18 cellular contexts compared by ENCODE assay signal in the genomic region with DNA sequence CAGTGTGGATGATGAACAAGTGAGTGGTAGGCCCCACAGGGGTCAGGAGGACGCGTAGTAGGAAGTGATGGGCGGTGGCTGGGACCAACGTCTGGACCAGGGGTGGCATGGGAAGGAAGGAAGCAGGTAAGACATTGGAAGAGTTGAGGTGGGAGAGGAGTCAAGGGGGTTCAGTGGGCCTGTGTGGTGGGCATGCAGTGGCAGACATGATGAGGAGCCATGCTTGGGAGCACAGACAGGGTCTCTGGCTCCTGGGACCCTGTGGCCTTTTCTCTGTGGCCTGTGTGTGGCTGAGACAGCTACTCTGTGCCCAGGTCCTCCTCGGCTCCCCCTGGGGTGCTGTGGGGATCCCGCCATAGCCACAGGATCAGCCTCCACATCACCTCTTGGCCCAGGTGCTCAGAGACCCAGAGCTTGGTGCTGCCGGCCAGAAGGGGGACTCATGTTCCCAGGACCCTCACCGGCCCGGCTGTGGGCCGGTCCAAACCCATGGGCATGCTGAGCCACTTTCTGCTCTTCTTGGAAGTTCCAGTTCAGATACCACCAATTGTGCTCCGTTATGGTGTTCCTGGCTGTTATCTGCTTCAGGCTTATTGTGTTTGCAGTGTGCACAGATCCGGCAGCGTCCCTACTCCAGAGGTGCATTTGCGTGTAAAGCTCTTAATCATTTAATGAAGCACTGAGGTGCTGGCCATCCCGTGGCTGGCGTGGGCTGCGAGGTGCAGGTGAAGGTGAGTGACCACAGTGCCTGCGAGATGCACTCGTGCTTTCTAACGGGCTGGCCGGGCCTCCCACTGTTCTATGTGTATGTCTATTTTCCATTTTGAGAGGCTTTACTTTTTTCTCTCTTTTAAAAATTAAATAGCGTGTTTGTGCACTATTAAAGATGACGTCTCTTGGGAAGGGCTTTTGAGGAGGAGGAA.
A peak's percentile ranks its signal among the peaks of the same experiment; 100 is the strongest.
DNase-seq lines count a peak whose midpoint lies in the region; ATAC-seq and TF ChIP-seq lines count a peak whose summit lies in the region.
"Had no signal": no experiment of that assay in that cellular context is flagged by ENCODE, and none has a peak within 500 bp of the region (broad histone marks: within the 10 kb centered on the region; RNA-seq: fewer than 3 reads in every experiment).

No MANE protein-coding gene starts in this region.

- H4K91ac ChIP-seq in neuronal stem cell (ENCODE audit: low read depth, low read length, poor library complexity), result no peak overlapping the region

- peaks cover 1% of the 10 kb centered on the region for H3K79me1 ChIP-seq in neuronal stem cell (ENCODE audit: low read depth, low read length)

- peak overlapping the region; percentile 81 for H2AK5ac ChIP-seq in neuronal stem cell (ENCODE audit: low read depth, low read length)

- no peak overlapping the region for H3K27ac Mint-ChIP-seq in activated CD8-positive, alpha-beta memory T cell treated with anti-CD3 and anti-CD28 coated beads, Interleukin-2, amount 10 ng/mL, durations not matched to agents 7 days and 5 days
- no peak overlapping the region for H3K27ac Mint-ChIP-seq in stimulated activated effector memory CD8-positive, alpha-beta T cell treated with anti-CD3 and anti-CD28 coated beads, Interleukin-12 subunit alpha, Interleukin-12 subunit beta, amount 100 ng/mL, for 72 hours
- H3K27ac Mint-ChIP-seq: H9 had no signal

- intact Hi-C loops in vagina (cut with DNase I) (no loop called here), thyroid gland (cut with DNase I) (no loop called here)

- ATAC-seq in activated CD8-positive, alpha-beta memory T cell treated with anti-CD3 and anti-CD28 coated beads, Interleukin-2, amount 10 ng/mL, durations not matched to agents 7 days and 5 days, result no peak
- ATAC-seq in stimulated activated effector memory CD8-positive, alpha-beta T cell treated with anti-CD3 and anti-CD28 coated beads, Interleukin-12 subunit alpha, Interleukin-12 subunit beta, amount 100 ng/mL, for 72 hours, result peak; percentile 29
- ATAC-seq: GM12878 had no signal

- no peaks in the 10 kb centered on the region for H3K4me1 ChIP-seq in neuronal stem cell (ENCODE audit: control insufficient read depth in 2 of 2, insufficient read depth in 1 of 2, low read depth in 1 of 2, low read length in 2 of 2)
- H3K4me1 ChIP-seq in vagina, result no peaks in the 10 kb centered on the region
- peaks cover 0 to 6% of the 10 kb centered on the region in 2 donors for H3K4me1 ChIP-seq in thyroid gland
- no peaks in the 10 kb centered on the region for H3K4me1 ChIP-seq in HAP-1

- H2BK120ac ChIP-seq in neuronal stem cell (ENCODE audit: low read depth, low read length), result no peak overlapping the region

- H2BK12ac ChIP-seq in neuronal stem cell (ENCODE audit: low read length), result no peak overlapping the region

- H3K27me3 ChIP-seq in neuronal stem cell (ENCODE audit: control insufficient read depth in 3 of 3, insufficient read depth in 3 of 3, low read depth in 1 of 3, low read length in 3 of 3) (peaks cover 0 to 18% (median 0%) of the 10 kb centered on the region in 3 experiments), vagina (no peaks in the 10 kb centered on the region), thyroid gland (no peaks in the 10 kb centered on the region), HAP-1 (ENCODE audit: low read depth) (peaks cover 12% of the 10 kb centered on the region)
- H3K27me3 ChIP-seq: BLaER1 had no signal

- DNase-seq in activated CD8-positive, alpha-beta memory T cell treated with anti-CD3 and anti-CD28 coated beads for 24 hours, result peak; percentile 21
- DNase-seq in activated CD8-positive, alpha-beta memory T cell treated with anti-CD3 and anti-CD28 coated beads, Interleukin-2, amount 10 ng/mL, durations not matched to agents 7 days and 5 days, result no peak
- no peak for DNase-seq in neuronal stem cell (ENCODE audit: low spot score)
- DNase-seq in stimulated activated effector memory CD8-positive, alpha-beta T cell treated with anti-CD3 and anti-CD28 coated beads, Interleukin-12 subunit alpha, Interleukin-12 subunit beta, amount 100 ng/mL, for 72 hours (ENCODE audit: low spot score in 2 of 2), result no peak
- DNase-seq in vagina (ENCODE audit: extremely low spot score in 2 of 2), result peak; percentile 65 to 85
- no peak for DNase-seq in thyroid gland
- no peak for DNase-seq in HAP-1 (ENCODE audit: low spot score in 2 of 2)
- DNase-seq in DMS53 (lab: John Stamatoyannopoulos, UW), result no peak
- DNase-seq: 8988T; CD4-positive, alpha-beta memory T cell; DMS153; DMS79 treated with DMSO at 0.1 percent for 48 hours; GF-D8; H9 had no signal

- H2BK5ac ChIP-seq in neuronal stem cell (ENCODE audit: low read length), result no peak overlapping the region

- in situ Hi-C loops in HAP-1 (cut with MboI; ENCODE audit: low sequenced_read_pairs), result no loop called here

- TF ChIP-seq CTCF in vagina (IDR thresholded peaks at IDR 0.05) (no peak), thyroid gland (IDR thresholded peaks at IDR 0.05) (no peak)

- no peaks in the 10 kb centered on the region for H3K9me3 Mint-ChIP-seq in activated CD8-positive, alpha-beta memory T cell treated with anti-CD3 and anti-CD28 coated beads, Interleukin-2, amount 10 ng/mL, durations not matched to agents 7 days and 5 days (ENCODE audit: low read depth)
- no peaks in the 10 kb centered on the region for H3K9me3 Mint-ChIP-seq in stimulated activated effector memory CD8-positive, alpha-beta T cell treated with anti-CD3 and anti-CD28 coated beads, Interleukin-12 subunit alpha, Interleukin-12 subunit beta, amount 100 ng/mL, for 72 hours

- H2BK15ac ChIP-seq in neuronal stem cell (ENCODE audit: low read length), result no peak overlapping the region

- H4K8ac ChIP-seq in neuronal stem cell (ENCODE audit: low read depth, low read length), result no peak overlapping the region

- H2AFZ ChIP-seq in neuronal stem cell (ENCODE audit: low read length), result no peak overlapping the region

- WGBS in neuronal stem cell (ENCODE audit: extremely low coverage in 2 of 2, insufficient read length in 2 of 2, insufficient replicate concordance in 1 of 2), 2 donors, result no CpG with 5 or more reads among the region's 23 CpGs
- WGBS in thyroid gland, 2 donors, result 89 to 91% methylated on average over 19 to 21 of the region's 23 CpGs

- no peaks in the 10 kb centered on the region for H3K36me3 ChIP-seq in neuronal stem cell (replicated peaks in 1 of 2; ENCODE audit: control insufficient read depth in 2 of 2, insufficient read depth in 2 of 2, low read length in 2 of 2)
- no peaks in the 10 kb centered on the region for H3K36me3 ChIP-seq in vagina
- no peaks in the 10 kb centered on the region for H3K36me3 ChIP-seq in thyroid gland
- H3K36me3 ChIP-seq in HAP-1 (replicated peaks), result no peaks in the 10 kb centered on the region
- H3K36me3 ChIP-seq: BLaER1 had no signal

- no peak overlapping the region for H3K27ac ChIP-seq in neuronal stem cell (replicated peaks; ENCODE audit: low read length)
- no peak overlapping the region for H3K27ac ChIP-seq in vagina
- H3K27ac ChIP-seq in thyroid gland, result no peak overlapping the region
- H3K27ac ChIP-seq: BLaER1, HL-60 had no signal

- peak overlapping the region; percentile 33 for H3K9ac ChIP-seq in neuronal stem cell (ENCODE audit: low read depth, low read length, poor library complexity)
- H3K9ac ChIP-seq: BLaER1 had no signal

- no peak overlapping the region for H3K4me3 Mint-ChIP-seq in activated CD8-positive, alpha-beta memory T cell treated with anti-CD3 and anti-CD28 coated beads, Interleukin-2, amount 10 ng/mL, durations not matched to agents 7 days and 5 days
- H3K4me3 Mint-ChIP-seq in stimulated activated effector memory CD8-positive, alpha-beta T cell treated with anti-CD3 and anti-CD28 coated beads, Interleukin-12 subunit alpha, Interleukin-12 subunit beta, amount 100 ng/mL, for 72 hours, result no peak overlapping the region
- H3K4me3 Mint-ChIP-seq: CD14-positive monocyte; CD4-positive, alpha-beta memory T cell; H9 had no signal

- TF ChIP-seq POLR2A in vagina (IDR thresholded peaks at IDR 0.05) (no peak), thyroid gland (IDR thresholded peaks at IDR 0.05) (no peak)

- no peaks in the 10 kb centered on the region for H3K4me1 Mint-ChIP-seq in activated CD8-positive, alpha-beta memory T cell treated with anti-CD3 and anti-CD28 coated beads, Interleukin-2, amount 10 ng/mL, durations not matched to agents 7 days and 5 days
- H3K4me1 Mint-ChIP-seq in stimulated activated effector memory CD8-positive, alpha-beta T cell treated with anti-CD3 and anti-CD28 coated beads, Interleukin-12 subunit alpha, Interleukin-12 subunit beta, amount 100 ng/mL, for 72 hours, result no peaks in the 10 kb centered on the region
- H3K4me1 Mint-ChIP-seq: CD14-positive monocyte; CD4-positive, alpha-beta memory T cell; H9 had no signal

- H3K36me3 Mint-ChIP-seq in activated CD8-positive, alpha-beta memory T cell treated with anti-CD3 and anti-CD28 coated beads, Interleukin-2, amount 10 ng/mL, durations not matched to agents 7 days and 5 days, result no peaks in the 10 kb centered on the region
- H3K36me3 Mint-ChIP-seq in stimulated activated effector memory CD8-positive, alpha-beta T cell treated with anti-CD3 and anti-CD28 coated beads, Interleukin-12 subunit alpha, Interleukin-12 subunit beta, amount 100 ng/mL, for 72 hours, result no peaks in the 10 kb centered on the region
- H3K36me3 Mint-ChIP-seq: CD14-positive monocyte; CD4-positive, alpha-beta memory T cell had no signal

- CTCF ChIA-PET in activated CD8-positive, alpha-beta memory T cell treated with anti-CD3 and anti-CD28 coated beads, Interleukin-2, amount 10 ng/mL, durations not matched to agents 7 days and 5 days (lab: Charles Lee), result no interaction called here

- peak overlapping the region; percentile 14 for H3K23ac ChIP-seq in neuronal stem cell (ENCODE audit: low read depth, low read length, poor library complexity)

- peak overlapping the region; percentile 39 for H3K18ac ChIP-seq in neuronal stem cell (ENCODE audit: low read length)

- peak overlapping the region; percentile 63 for H3K14ac ChIP-seq in neuronal stem cell (ENCODE audit: low read length)

- no peak overlapping the region for H3K4me2 ChIP-seq in neuronal stem cell (ENCODE audit: insufficient read depth, low read length, poor library complexity, severe bottlenecking)

- no peak overlapping the region for H3K4ac ChIP-seq in neuronal stem cell (ENCODE audit: low read length)

- peaks cover 13% of the 10 kb centered on the region for H3K27me3 Mint-ChIP-seq in activated CD8-positive, alpha-beta memory T cell treated with anti-CD3 and anti-CD28 coated beads, Interleukin-2, amount 10 ng/mL, durations not matched to agents 7 days and 5 days

- no peaks in the 10 kb centered on the region for H3K9me3 ChIP-seq in neuronal stem cell (replicated peaks in 1 of 2; ENCODE audit: control insufficient read depth in 2 of 2, insufficient read depth in 1 of 2, low read depth in 1 of 2, low read length in 2 of 2)
- no peaks in the 10 kb centered on the region for H3K9me3 ChIP-seq in vagina
- H3K9me3 ChIP-seq in thyroid gland, result no peaks in the 10 kb centered on the region
- no peaks in the 10 kb centered on the region for H3K9me3 ChIP-seq in HAP-1
- H3K9me3 ChIP-seq: BLaER1 had no signal

- H3K4me3 ChIP-seq in neuronal stem cell (ENCODE audit: low read length in 2 of 2), result peak overlapping the region in 1 of 2 donors; percentile 17
- H3K4me3 ChIP-seq in vagina, result no peak overlapping the region
- H3K4me3 ChIP-seq in thyroid gland (replicated peaks in 1 of 3), result no peak overlapping the region
- H3K4me3 ChIP-seq in HAP-1, result no peak overlapping the region
- H3K4me3 ChIP-seq: BLaER1, GM12878 had no signal

Comparison
In these comparisons a context has a peak if more than half of its experiments do, and no peak if none do; other contexts are left out.
1. DNase-seq: peak in activated CD8-positive, alpha-beta memory T cell treated with anti-CD3 and anti-CD28 coated beads for 24 hours (single experiment) and vagina (2 of 2); none in activated CD8-positive, alpha-beta memory T cell treated with anti-CD3 and anti-CD28 coated beads, Interleukin-2, amount 10 ng/mL, durations not matched to agents 7 days and 5 days (single experiment), neuronal stem cell (single experiment), stimulated activated effector memory CD8-positive, alpha-beta T cell treated with anti-CD3 and anti-CD28 coated beads, Interleukin-12 subunit alpha, Interleukin-12 subunit beta, amount 100 ng/mL, for 72 hours (0 of 2), thyroid gland (0 of 2), HAP-1 (0 of 2) and DMS53 (single experiment).